In genomic region chr11:1229471-1230120, GRCh38 we compare ENCODE assay signal across 27 cellular contexts. TPM values are rescaled to one million over a fixed set of nuclear protein-coding genes. Genes with fewer than 3 reads are reported as not detected.
DNase-seq lines count a peak whose midpoint lies in the region; ATAC-seq and TF ChIP-seq lines count a peak whose summit lies in the region.
"Had no signal": no experiment of that assay in that cellular context is flagged by ENCODE, and none has a peak within 500 bp of the region (broad histone marks: within the 10 kb centered on the region; RNA-seq: fewer than 3 reads in every experiment).

No MANE protein-coding gene starts in this region.

- TF ChIP-seq CTCF in SK-N-SH (IDR thresholded peaks at IDR 0.05): no peak
- TF ChIP-seq CTCF in HEK293 (tag by site-specific recombination; IDR thresholded peaks at IDR 0.05): no peak
- no peak for TF ChIP-seq CTCF in prostate gland (IDR thresholded peaks at IDR 0.05)

- H2AFZ ChIP-seq in SK-N-SH (ENCODE audit: low read depth): no peak overlapping the region
- H2AFZ ChIP-seq: parathyroid adenoma had no signal

- no peaks in the 10 kb centered on the region for H3F3A ChIP-seq in SK-N-SH (replicated peaks; ENCODE audit: insufficient read depth)

- WGBS in SK-N-SH (ENCODE audit: low lambda C conversion rate): 70% methylated on average over 19 of the region's 27 CpGs
- WGBS in prostate gland: 71% methylated on average over 14 of the region's 27 CpGs

- peak; percentile 36 for DNase-seq in SK-N-SH
- DNase-seq in left ventricle myocardium superior: peak; percentile 19
- DNase-seq in posterior vena cava (ENCODE audit: low spot score): peak; percentile 74
- no peak for DNase-seq in prostate gland (ENCODE audit: low spot score)
- DNase-seq in DMS153 (lab: John Stamatoyannopoulos, UW): no peak
- DNase-seq in GF-D8 (lab: John Stamatoyannopoulos, UW): no peak
- DNase-seq: activated CD4-positive, alpha-beta T cell treated with anti-CD3 and anti-CD28 coated beads, Interleukin-2, amount 10 ng/mL, durations not matched to agents 24 days and 14 days; central memory CD4-positive, alpha-beta T cell; Karpas-422; naive thymus-derived CD4-positive, alpha-beta T cell; NCI-H526; stimulated activated CD4-positive, alpha-beta T cell treated with anti-CD3 and anti-CD28 coated beads, Interleukin-1b, Interleukin-23, amount 100 ng/mL, for 48 hours; substantia nigra had no signal

- no peak for TF ChIP-seq POLR2A in prostate gland (IDR thresholded peaks at IDR 0.05)

- H3K4me2 ChIP-seq in SK-N-SH: no peak overlapping the region

- H3K9ac ChIP-seq in SK-N-SH: no peak overlapping the region
- H3K9ac ChIP-seq: parathyroid adenoma had no signal

- POLR2A ChIA-PET in SK-N-SH (lab: Yijun Ruan, JAX) (no interaction called here), HEK293 (lab: Yijun Ruan, JAX) (interaction anchor here (0.6 kb wide), 1 partner anchor 261 kb away, joined by 3 read pairs; no protein-coding TSS in a partner anchor)

- TF ChIP-seq RAD21 in SK-N-SH (IDR thresholded peaks at IDR 0.05; ENCODE audit: low read length): no peak

- H3K9me2 ChIP-seq in SK-N-SH: no peaks in the 10 kb centered on the region

- intact Hi-C loops in left ventricle myocardium superior (cut with micrococcal nuclease) (no loop called here), posterior vena cava (cut with DNase I) (no loop called here), prostate gland (cut with DNase I) (no loop called here)

- no peaks in the 10 kb centered on the region for H3K36me3 ChIP-seq in SK-N-SH (replicated peaks in 1 of 2; ENCODE audit: control insufficient read depth in 1 of 2, insufficient read depth in 2 of 2, low read length in 1 of 2)
- no peaks in the 10 kb centered on the region for H3K36me3 ChIP-seq in HEK293 (ENCODE audit: control insufficient read depth in 2 of 2, insufficient read depth in 1 of 2, low read length in 2 of 2)
- no peaks in the 10 kb centered on the region for H3K36me3 ChIP-seq in prostate gland

- no peaks in the 10 kb centered on the region for H4K20me1 ChIP-seq in SK-N-SH (ENCODE audit: insufficient read depth)

- H3K9me3 ChIP-seq in SK-N-SH (no peaks in the 10 kb centered on the region), HEK293 (ENCODE audit: control insufficient read depth, insufficient read depth, low read depth, low read length) (no peaks in the 10 kb centered on the region), prostate gland (no peaks in the 10 kb centered on the region)

- no peak overlapping the region for H3K27ac ChIP-seq in SK-N-SH (ENCODE audit: low read depth in 2 of 2, low read length in 1 of 2)
- H3K27ac ChIP-seq in HEK293 (ENCODE audit: extremely low read depth, low read depth, low read length): no peak overlapping the region
- H3K27ac ChIP-seq in prostate gland: no peak overlapping the region
- H3K27ac ChIP-seq: parathyroid adenoma had no signal

- CTCF ChIA-PET in SK-N-SH (lab: Yijun Ruan, JAX): interaction anchor here (1.7 kb wide), 1 partner anchor 27 kb away, joined by 7 read pairs; no protein-coding TSS in a partner anchor
- CTCF ChIA-PET in HEK293 (lab: Yijun Ruan, JAX): interaction anchor here (0.7 kb wide), 1 partner anchor 9 kb away, joined by 3 read pairs; no protein-coding TSS in a partner anchor

- no peak for TF ChIP-seq EP300 in SK-N-SH (IDR thresholded peaks at IDR 0.05; ENCODE audit: borderline replicate concordance in 1 of 2, low read depth in 1 of 2, low read length in 1 of 2)

- no peaks in the 10 kb centered on the region for H3K79me2 ChIP-seq in SK-N-SH (ENCODE audit: insufficient read depth)
- H3K79me2 ChIP-seq: parathyroid adenoma had no signal

- H3K4me1 ChIP-seq in SK-N-SH (ENCODE audit: control insufficient read depth in 1 of 2, insufficient read depth in 2 of 2, low read depth in 1 of 2, low read length in 1 of 2): peaks cover 0 to 2% of the 10 kb centered on the region in 2 experiments; a peak in 1 of 4 replicates
- H3K4me1 ChIP-seq in HEK293 (ENCODE audit: control insufficient read depth, insufficient read depth, low read length): no peaks in the 10 kb centered on the region
- H3K4me1 ChIP-seq in prostate gland (replicated peaks): no peaks in the 10 kb centered on the region
- H3K4me1 ChIP-seq: parathyroid adenoma had no signal

- ATAC-seq in SK-N-SH treated with all-trans-retinoic acid at 6 μM for 48 hours (no peak), left ventricle myocardium superior (no peak)
- ATAC-seq: activated naive CD4-positive, alpha-beta T cell treated with anti-CD3 and anti-CD28 coated beads, Interleukin-2, amount 50 U/mL, for 72 hours; CD8-positive, alpha-beta T cell; naive thymus-derived CD4-positive, alpha-beta T cell; T-helper 17 cell had no signal

- H3K27me3 ChIP-seq in SK-N-SH (ENCODE audit: insufficient read depth): no peaks in the 10 kb centered on the region
- peaks cover 15% of the 10 kb centered on the region for H3K27me3 ChIP-seq in prostate gland (replicated peaks; ENCODE audit: insufficient read depth)

- H3K4me3 ChIP-seq in SK-N-SH (ENCODE audit: low read depth in 2 of 2, low read length in 1 of 2): no peak overlapping the region
- H3K4me3 ChIP-seq in HEK293 (ENCODE audit: low read depth, low read length): no peak overlapping the region
- no peak overlapping the region for H3K4me3 ChIP-seq in prostate gland

TF ChIP-seq in SK-N-SH, 30 proteins besides CTCF, POLR2A, EP300 and RAD21 (continues in another document):
- TF ChIP-seq MEF2A (IDR thresholded peaks at IDR 0.05; ENCODE audit: borderline replicate concordance, low read depth): no peak
- TF ChIP-seq TEAD4 (IDR thresholded peaks at IDR 0.05; ENCODE audit: borderline replicate concordance, insufficient read depth): no peak
- no peak for TF ChIP-seq SIN3A (IDR thresholded peaks at IDR 0.05; ENCODE audit: borderline replicate concordance, low read depth, low read length)
- no peak for TF ChIP-seq TCF12 (IDR thresholded peaks at IDR 0.05)
- TF ChIP-seq USF2 (IDR thresholded peaks at IDR 0.05; ENCODE audit: borderline replicate concordance, low read depth, low read length): no peak
- TF ChIP-seq MAX (IDR thresholded peaks at IDR 0.05; ENCODE audit: low read depth): no peak
- no peak for TF ChIP-seq POLR2AphosphoS5 (IDR thresholded peaks at IDR 0.05; ENCODE audit: low read depth, low read length)

TF ChIP-seq in SK-N-SH treated with all-trans-retinoic acid at 6 μM for 48 hours, 23 proteins besides CTCF, POLR2A, EP300 and RAD21 (continues in another document):
- TF ChIP-seq ZC3H10 (CRISPR knock-in tag; IDR thresholded peaks at IDR 0.05) (no peak), ZNF70 (CRISPR knock-in tag; IDR thresholded peaks at IDR 0.05) (no peak), ZFP30 (CRISPR knock-in tag; IDR thresholded peaks at IDR 0.05) (no peak), CREB5 (CRISPR knock-in tag; IDR thresholded peaks at IDR 0.05; ENCODE audit: low read depth) (no peak), ZNF8 (CRISPR knock-in tag; IDR thresholded peaks at IDR 0.05) (no peak)

TF ChIP-seq in HEK293, 187 proteins besides CTCF, POLR2A, EP300 and RAD21:
- TF ChIP-seq ZNF175 (tag by site-specific recombination; IDR thresholded peaks at IDR 0.05): no peak
- no peak for TF ChIP-seq ZNF792 (tag by site-specific recombination; IDR thresholded peaks at IDR 0.05)
- 0 out of 2 replicates have a peak, but pooled peaks have one; percentile 24 for TF ChIP-seq ZFP69B (tag by site-specific recombination; IDR thresholded peaks at IDR 0.05)
- no peak for TF ChIP-seq ZNF530 (tag by site-specific recombination; IDR thresholded peaks at IDR 0.05; ENCODE audit: low read depth)
- no peak for TF ChIP-seq ZNF391 (tag by site-specific recombination; IDR thresholded peaks at IDR 0.05; ENCODE audit: borderline replicate concordance, low read depth)
- no peak for TF ChIP-seq ZNF629 (tag by site-specific recombination; IDR thresholded peaks at IDR 0.05)
- no peak for TF ChIP-seq ZNF747 (tag by site-specific recombination; IDR thresholded peaks at IDR 0.05)
- peak; percentile 91 for TF ChIP-seq KLF1 (tag by site-specific recombination; IDR thresholded peaks at IDR 0.05)

RNA-seq across cellular contexts. Expression of gene MUC5B, which starts 6.7 kb away (rescaled TPM):
- not detected in 2 replicates for polyA plus RNA-seq in SK-N-SH (2012; rRNA removed)
- not detected in 2 replicates for polyA plus RNA-seq in SK-N-SH (2012; cell fraction: cytosol; rRNA removed)
- not detected in 2 replicates for polyA plus RNA-seq in SK-N-SH (2012; cell fraction: nucleus; rRNA removed)
- total RNA-seq in left ventricle myocardium superior: not detected
- total RNA-seq in posterior vena cava: under 1 TPM in 1 of 2 donors, not detected in 1; 0.69 TPM
- total RNA-seq in prostate gland: 10 to 100 TPM in 1 of 2 donors, under 1 TPM in 1; 0.18 to 17.3 TPM
- total RNA-seq: A172; activated CD4-positive, alpha-beta T cell treated with anti-CD3 and anti-CD28 coated beads, Interleukin-2, amount 10 ng/mL, durations not matched to agents 24 days and 14 days; activated naive CD4-positive, alpha-beta T cell treated with anti-CD3 and anti-CD28 coated beads, Interleukin-2, amount 50 U/mL, for 72 hours; astrocyte; CD8-positive, alpha-beta T cell; dermis microvascular lymphatic vessel endothelial cell; endothelial cell of umbilical vein; glomerular endothelial cell; H4; naive thymus-derived CD4-positive, alpha-beta T cell; skeletal muscle tissue; T-helper 17 cell; urinary bladder had no signal
- polyA plus RNA-seq: endothelial cell of umbilical vein; naive thymus-derived CD4-positive, alpha-beta T cell; urinary bladder had no signal

Comparison
In these comparisons a context has a peak if more than half of its experiments do, and no peak if none do; other contexts are left out.
1. DNase-seq: peak in SK-N-SH (single experiment), left ventricle myocardium superior (single experiment) and posterior vena cava (single experiment); none in prostate gland (single experiment), DMS153 (single experiment) and GF-D8 (single experiment).